In the genomic region with DNA sequence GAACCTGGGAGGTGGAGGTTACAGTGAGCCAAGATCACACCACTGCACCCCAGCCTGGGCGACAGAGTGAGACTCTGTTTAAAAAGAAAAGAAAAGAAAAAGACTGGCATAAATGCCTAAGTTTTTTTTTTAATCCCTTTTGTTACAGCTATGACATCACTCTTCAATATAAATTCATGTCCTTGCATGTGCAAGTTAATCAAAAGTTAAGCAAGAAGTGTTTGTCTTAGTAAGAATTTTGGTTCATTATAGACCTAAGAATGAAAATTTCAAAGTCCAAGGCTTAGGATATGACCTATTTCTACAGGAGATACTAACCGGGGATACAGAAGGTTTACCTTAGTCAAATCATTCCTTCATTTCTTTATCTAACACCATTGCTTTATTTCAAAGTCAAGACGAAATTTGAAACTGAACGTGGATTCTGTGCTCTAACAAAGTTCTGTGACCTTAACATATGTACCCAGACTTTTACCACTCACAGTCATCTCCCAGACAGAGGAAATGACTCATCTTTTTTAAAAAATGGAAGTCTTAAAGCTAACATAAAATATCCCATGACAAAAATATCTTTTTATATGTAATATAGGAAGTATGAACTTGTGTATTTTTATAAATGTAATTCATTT, we compare ENCODE assay signal across 2 cellular contexts.
TF ChIP-seq lines count a peak whose summit lies in the region.

No MANE protein-coding gene starts in this region.

TF ChIP-seq in A549, 52 proteins besides CTCF, POLR2A, EP300 and RAD21:
- TF ChIP-seq TFCP2L1 (CRISPR knock-in tag; IDR thresholded peaks at IDR 0.05) (no peak), FOSL2 (IDR thresholded peaks at IDR 0.05) (no peak), FOSL2 (CRISPR knock-in tag; IDR thresholded peaks at IDR 0.05) (peak; percentile 55)

TF ChIP-seq in IMR-90, 13 proteins besides CTCF, POLR2A, EP300 and RAD21:
- TF ChIP-seq CEBPB (IDR thresholded peaks at IDR 0.05; ENCODE audit: low read depth, low read length): 0 out of 2 replicates have a peak, but pooled peaks have one; percentile 26
- TF ChIP-seq, protein P1, sequence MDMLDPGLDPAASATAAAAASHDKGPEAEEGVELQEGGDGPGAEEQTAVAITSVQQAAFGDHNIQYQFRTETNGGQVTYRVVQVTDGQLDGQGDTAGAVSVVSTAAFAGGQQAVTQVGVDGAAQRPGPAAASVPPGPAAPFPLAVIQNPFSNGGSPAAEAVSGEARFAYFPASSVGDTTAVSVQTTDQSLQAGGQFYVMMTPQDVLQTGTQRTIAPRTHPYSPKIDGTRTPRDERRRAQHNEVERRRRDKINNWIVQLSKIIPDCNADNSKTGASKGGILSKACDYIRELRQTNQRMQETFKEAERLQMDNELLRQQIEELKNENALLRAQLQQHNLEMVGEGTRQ (IDR thresholded peaks at IDR 0.05; ENCODE audit: low read depth, low read length): no peak
- TF ChIP-seq FOS (IDR thresholded peaks at IDR 0.05; ENCODE audit: low read depth, low read length): peak; percentile 46; the same call in 1 of the 2 replicates
- no peak for TF ChIP-seq RFX5 (IDR thresholded peaks at IDR 0.05; ENCODE audit: low read depth, low read length)
